9 cellular contexts compared by ENCODE assay signal in the genomic region with DNA sequence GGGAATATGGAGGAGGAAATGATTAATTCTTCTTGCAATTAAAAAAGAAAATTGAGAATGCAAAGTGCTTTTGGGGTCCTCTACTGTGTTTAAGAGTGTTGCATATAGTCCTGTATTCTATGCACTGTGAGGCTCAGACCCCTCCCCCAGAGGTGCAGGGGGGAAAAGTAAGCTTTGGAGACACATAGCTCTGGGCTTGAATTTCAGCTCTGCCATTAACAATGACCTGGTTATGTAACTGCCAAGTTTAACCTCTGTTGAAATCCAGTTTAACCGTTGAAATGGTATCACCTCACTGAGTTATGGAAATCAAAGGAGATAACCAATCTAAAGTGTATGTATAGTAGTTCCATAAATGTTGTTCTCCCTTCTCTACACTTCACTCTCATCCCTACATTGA.
"Had no signal": no experiment of that assay in that cellular context is flagged by ENCODE, and none has a peak within 500 bp of the region (broad histone marks: within the 10 kb centered on the region; RNA-seq: fewer than 3 reads in every experiment).

No MANE protein-coding gene starts in this region.

- H3K4me3 ChIP-seq: GM23248, HAP-1 had no signal

- H3K4me1 ChIP-seq: HAP-1 had no signal

- H3K9me3 ChIP-seq: HAP-1 had no signal

- H3K27ac ChIP-seq: GM23248, HL-60 had no signal

- DNase-seq: GM23248, GOT3, H7, HFFc6, KBM-7 had no signal

- H3K36me3 ChIP-seq: HAP-1 had no signal

- ATAC-seq: HCT116, HepG2 had no signal
